Comparison of ENCODE assay signal across 1 cellular context in genomic region chr20:40687384-40688128, GRCh38.
TF ChIP-seq lines count a peak whose summit lies in the region.

No MANE protein-coding gene starts in this region.

TF ChIP-seq in HepG2, 621 proteins besides CTCF, POLR2A, EP300 and RAD21 (continued from another document):
- TF ChIP-seq ZNF646 (CRISPR knock-in tag; IDR thresholded peaks at IDR 0.05): no peak
- TF ChIP-seq ZNF282 (IDR thresholded peaks at IDR 0.05; ENCODE audit: partially characterized antibody): no peak
- TF ChIP-seq HMG20A (CRISPR knock-in tag; IDR thresholded peaks at IDR 0.05; ENCODE audit: borderline replicate concordance): no peak
- TF ChIP-seq HOXA7 (CRISPR knock-in tag; IDR thresholded peaks at IDR 0.05): no peak
- no peak for TF ChIP-seq NFIC (IDR thresholded peaks at IDR 0.05; ENCODE audit: low read length)
- no peak for TF ChIP-seq GLI4 (CRISPR knock-in tag; IDR thresholded peaks at IDR 0.05; ENCODE audit: borderline replicate concordance)
- TF ChIP-seq IKZF5 (CRISPR knock-in tag; IDR thresholded peaks at IDR 0.05): no peak
- no peak for TF ChIP-seq SATB2 (CRISPR knock-in tag; IDR thresholded peaks at IDR 0.05)
